ENCODE assay signal across 8 cellular contexts in genomic region chr12:94148841-94149780, GRCh38. TPM values are rescaled to one million over a fixed set of nuclear protein-coding genes. Genes with fewer than 3 reads are reported as not detected.
DNase-seq lines count a peak whose midpoint lies in the region; ATAC-seq and TF ChIP-seq lines count a peak whose summit lies in the region.

No MANE protein-coding gene starts in this region.

- DNase-seq in ACHN (peak; percentile 29), NOMO-1 treated with DMSO at 0.1 percent for 48 hours (lab: John Stamatoyannopoulos, UW; ENCODE audit: unreplicated experiment) (peak; percentile 55), activated gamma-delta T cell treated with Interleukin-2 at 50 U/mL for 16 hours (peak; percentile 27), Right ventricle myocardium superior (peak; percentile 58), prostate gland (ENCODE audit: low spot score) (no peak), medulla oblongata (ENCODE audit: extremely low spot score) (no peak)

- H3K9me3 ChIP-seq in prostate gland: no peaks in the 10 kb centered on the region

- peak in 1 of 4 experiments; percentile 18 for TF ChIP-seq CTCF in prostate gland (IDR thresholded peaks at IDR 0.05)

- peaks cover 9% of the 10 kb centered on the region for H3K27me3 ChIP-seq in prostate gland (replicated peaks; ENCODE audit: insufficient read depth)

- no peaks in the 10 kb centered on the region for H3K36me3 ChIP-seq in prostate gland

- in situ Hi-C loops in ACHN (cut with HindIII; ENCODE audit: low pct_ligation_motif_present, low pct_unique_long_range_greater_than_20kb, low sequenced_read_pairs): loop anchor here (25.0 kb wide), 1 partner anchor 388 kb away; no protein-coding TSS in a partner anchor

- peaks cover 3% of the 10 kb centered on the region for H3K4me1 ChIP-seq in prostate gland (replicated peaks)

- peak overlapping the region; percentile 44 to 46 for H3K4me3 ChIP-seq in prostate gland

- no peak for TF ChIP-seq POLR2A in prostate gland (IDR thresholded peaks at IDR 0.05)

- intact Hi-C loops in Right ventricle myocardium superior (cut with DNase I): loop anchor here (10.0 kb wide), 1 partner anchor 606 kb away; no protein-coding TSS in a partner anchor
- intact Hi-C loops in prostate gland (cut with DNase I): loop anchor here (5.0 kb wide), 1 partner anchor 383 kb away; no protein-coding TSS in a partner anchor

- WGBS in prostate gland: 1% methylated on average over 41 of the region's 124 CpGs

- peak; percentile 38 for ATAC-seq in GM18502 (IDR thresholded peaks at IDR 0.05; ENCODE audit: poor library complexity, unreplicated experiment)
- peak; percentile 29 for ATAC-seq in HG02943 (IDR thresholded peaks at IDR 0.05; ENCODE audit: low read depth, unreplicated experiment)
- ATAC-seq in Right ventricle myocardium superior (ENCODE audit: poor library complexity): peak; percentile 54

- H3K27ac ChIP-seq in prostate gland: no peak overlapping the region

RNA-seq across cellular contexts. Expression of gene PLXNC1, which starts 0.7 kb away (rescaled TPM):
- total RNA-seq in Right ventricle myocardium superior (3.3 TPM), prostate gland (100 to 1,000 TPM in 1 of 2 donors, 1 to 10 TPM in 1; 2.7 to 118 TPM)

Comparison
In these comparisons a context has a peak if more than half of its experiments do, and no peak if none do; other contexts are left out.
1. DNase-seq: peak in ACHN (single experiment), NOMO-1 treated with DMSO at 0.1 percent for 48 hours (single experiment), activated gamma-delta T cell treated with Interleukin-2 at 50 U/mL for 16 hours (single experiment) and Right ventricle myocardium superior (single experiment); none in prostate gland (single experiment) and medulla oblongata (single experiment).
2. Peak in every context shown above with its lines, with median percentiles within 50 percentile points of each other: ATAC-seq.